Comparison of ENCODE assay signal across 29 cellular contexts in genomic region chr14:95446470-95446869, GRCh38.
DNase-seq lines count a peak whose midpoint lies in the region; ATAC-seq lines count a peak whose summit lies in the region.
"Had no signal": no experiment of that assay in that cellular context is flagged by ENCODE, and none has a peak within 500 bp of the region (broad histone marks: within the 10 kb centered on the region; RNA-seq: fewer than 3 reads in every experiment).

No MANE protein-coding gene starts in this region.

- peaks cover 7% of the 10 kb centered on the region for H3K4me1 ChIP-seq in CD4-positive, alpha-beta memory T cell (ENCODE audit: insufficient read depth, low read length)
- no peaks in the 10 kb centered on the region for H3K4me1 ChIP-seq in naive thymus-derived CD4-positive, alpha-beta T cell (ENCODE audit: control insufficient read depth in 2 of 2, insufficient read depth in 2 of 2, low read length in 2 of 2)
- H3K4me1 ChIP-seq: gastrocnemius medialis, upper lobe of left lung had no signal

- CTCF ChIA-PET in CD4-positive, alpha-beta memory T cell (lab: Charles Lee; ENCODE audit: partially characterized antibody) = interaction anchor here (1.8 to 28.9 kb wide), 5 partner anchors 15 to 83 kb away, joined by 6 to 845 read pairs (median 64); partner anchors contain the start of genes GLRX5 and SYNE3
- CTCF ChIA-PET in naive thymus-derived CD4-positive, alpha-beta T cell (lab: Charles Lee) = interaction anchor here (1.6 to 11.2 kb wide), 3 partner anchors 15 to 80 kb away, joined by 5 to 209 read pairs (median 80); no protein-coding TSS in a partner anchor

- H3K9me3 Mint-ChIP-seq in activated T-cell treated with anti-CD3 and anti-CD28 coated beads, Interleukin-2, amount 50 U/mL, for 72 hours = no peaks in the 10 kb centered on the region
- no peaks in the 10 kb centered on the region for H3K9me3 Mint-ChIP-seq in activated T-cell treated with anti-CD3 and anti-CD28 coated beads, Interleukin-2, amount 50 U/mL, for 4 hours
- H3K9me3 Mint-ChIP-seq in CD4-positive, alpha-beta memory T cell = no peaks in the 10 kb centered on the region
- H3K9me3 Mint-ChIP-seq in activated T-helper 1 cell treated with anti-CD3 and anti-CD28 coated beads, Interleukin-12 subunit alpha, Interleukin-12 subunit beta, Interleukin-2, Interleukin-4 antibody, amounts not matched to agents 30 ng/mL and 10 ng/mL and 1 ng/mL, durations not matched to agents 14 hours and 24 hours and 36 hours = no peaks in the 10 kb centered on the region
- no peaks in the 10 kb centered on the region for H3K9me3 Mint-ChIP-seq in naive thymus-derived CD4-positive, alpha-beta T cell
- H3K9me3 Mint-ChIP-seq: brain; nephron; T-helper 2 cell treated with Interferon-gamma antibody and Interleukin-4, amounts not matched to agents 5 μg/mL and 100 μg/mL, for 36 hours had no signal

- peaks cover 7 to 23% of the 10 kb centered on the region in 2 donors for H3K36me3 Mint-ChIP-seq in activated T-cell treated with anti-CD3 and anti-CD28 coated beads, Interleukin-2, amount 50 U/mL, for 72 hours (ENCODE audit: insufficient read depth in 2 of 2)
- H3K36me3 Mint-ChIP-seq in activated T-cell treated with anti-CD3 and anti-CD28 coated beads, Interleukin-2, amount 50 U/mL, for 4 hours (ENCODE audit: insufficient read depth) = peaks cover 29% of the 10 kb centered on the region
- H3K36me3 Mint-ChIP-seq in CD4-positive, alpha-beta memory T cell = peaks cover 37 to 72% of the 10 kb centered on the region in 2 donors
- peaks cover 25% of the 10 kb centered on the region for H3K36me3 Mint-ChIP-seq in activated T-helper 1 cell treated with anti-CD3 and anti-CD28 coated beads, Interleukin-12 subunit alpha, Interleukin-12 subunit beta, Interleukin-2, Interleukin-4 antibody, amounts not matched to agents 30 ng/mL and 10 ng/mL and 1 ng/mL, durations not matched to agents 14 hours and 24 hours and 36 hours (ENCODE audit: low read depth)
- H3K36me3 Mint-ChIP-seq in naive thymus-derived CD4-positive, alpha-beta T cell = peaks cover 6 to 51% (median 11%) of the 10 kb centered on the region in 5 donors
- H3K36me3 Mint-ChIP-seq: brain had no signal

- peaks cover 14% of the 10 kb centered on the region for H3K4me1 Mint-ChIP-seq in activated T-cell treated with anti-CD3 and anti-CD28 coated beads, Interleukin-2, amount 50 U/mL, for 72 hours (ENCODE audit: low read depth)
- peaks cover 7% of the 10 kb centered on the region for H3K4me1 Mint-ChIP-seq in activated T-cell treated with anti-CD3 and anti-CD28 coated beads, Interleukin-2, amount 50 U/mL, for 4 hours (ENCODE audit: low read depth)
- H3K4me1 Mint-ChIP-seq in CD4-positive, alpha-beta memory T cell = peaks cover 3 to 7% (median 5%) of the 10 kb centered on the region in 4 donors
- H3K4me1 Mint-ChIP-seq in activated T-helper 1 cell treated with anti-CD3 and anti-CD28 coated beads, Interleukin-12 subunit alpha, Interleukin-12 subunit beta, Interleukin-2, Interleukin-4 antibody, amounts not matched to agents 30 ng/mL and 10 ng/mL and 1 ng/mL, durations not matched to agents 14 hours and 24 hours and 36 hours (ENCODE audit: low read depth) = peaks cover 5% of the 10 kb centered on the region
- H3K4me1 Mint-ChIP-seq in naive thymus-derived CD4-positive, alpha-beta T cell = peaks cover 4 to 15% (median 5%) of the 10 kb centered on the region in 7 donors
- H3K4me1 Mint-ChIP-seq: nephron had no signal

- peak overlapping the region; percentile 68 for H3K27ac Mint-ChIP-seq in activated T-cell treated with anti-CD3 and anti-CD28 coated beads, Interleukin-2, amount 50 U/mL, for 72 hours
- peak overlapping the region in 4 of 7 donors; percentile 5 to 83 (median 70) for H3K27ac Mint-ChIP-seq in CD4-positive, alpha-beta memory T cell
- peak overlapping the region; percentile 31 for H3K27ac Mint-ChIP-seq in activated T-helper 1 cell treated with anti-CD3 and anti-CD28 coated beads, Interleukin-12 subunit alpha, Interleukin-12 subunit beta, Interleukin-2, Interleukin-4 antibody, amounts not matched to agents 30 ng/mL and 10 ng/mL and 1 ng/mL, durations not matched to agents 14 hours and 24 hours and 36 hours
- peak overlapping the region in 7 of 9 donors; percentile 43 to 80 (median 66) for H3K27ac Mint-ChIP-seq in naive thymus-derived CD4-positive, alpha-beta T cell
- H3K27ac Mint-ChIP-seq: brain; nephron; T-helper 2 cell treated with Interferon-gamma antibody and Interleukin-4, amounts not matched to agents 5 μg/mL and 100 μg/mL, for 36 hours had no signal

- H3K27me3 ChIP-seq in CD4-positive, alpha-beta memory T cell (ENCODE audit: insufficient read depth, low read length) = no peaks in the 10 kb centered on the region
- H3K27me3 ChIP-seq in naive thymus-derived CD4-positive, alpha-beta T cell (ENCODE audit: control insufficient read depth in 2 of 2, insufficient read depth in 2 of 2, low read length in 2 of 2) = no peaks in the 10 kb centered on the region
- H3K27me3 ChIP-seq: BE2C, dorsolateral prefrontal cortex, gastrocnemius medialis, suprapubic skin, upper lobe of left lung had no signal

- intact Hi-C loops in CD4-positive, alpha-beta memory T cell (cut with micrococcal nuclease) = no loop called here
- intact Hi-C loops in activated T-helper 1 cell treated with anti-CD3 and anti-CD28 coated beads, Interleukin-12 subunit alpha, Interleukin-12 subunit beta, Interleukin-2, Interleukin-4 antibody, amounts not matched to agents 30 ng/mL and 10 ng/mL and 1 ng/mL, durations not matched to agents 14 hours and 24 hours and 36 hours (cut with micrococcal nuclease) = no loop called here
- intact Hi-C loops in naive thymus-derived CD4-positive, alpha-beta T cell (cut with micrococcal nuclease) = no loop called here

- no peak for DNase-seq in activated T-cell treated with anti-CD3 and anti-CD28 coated beads, Interleukin-2, amount 50 U/mL, for 72 hours
- DNase-seq in activated T-cell treated with anti-CD3 and anti-CD28 coated beads, Interleukin-2, amount 50 U/mL, for 4 hours = no peak
- DNase-seq in CD4-positive, alpha-beta memory T cell = no peak
- DNase-seq in activated T-helper 1 cell treated with anti-CD3 and anti-CD28 coated beads, Interleukin-12 subunit alpha, Interleukin-12 subunit beta, Interleukin-2, Interleukin-4 antibody, amounts not matched to agents 30 ng/mL and 10 ng/mL and 1 ng/mL, durations not matched to agents 14 hours and 24 hours and 36 hours (ENCODE audit: low spot score) = no peak
- no peak for DNase-seq in naive thymus-derived CD4-positive, alpha-beta T cell
- DNase-seq in NCI-H748 treated with DMSO at 0.1 percent for 48 hours (lab: John Stamatoyannopoulos, UW) = no peak
- DNase-seq in NCI-H1417 (lab: John Stamatoyannopoulos, UW) = no peak
- no peak for DNase-seq in COR-L47 (lab: John Stamatoyannopoulos, UW)
- DNase-seq: ACHN; activated effector memory CD4-positive, alpha-beta T cell treated with anti-CD3 and anti-CD28 coated beads, Interleukin-2, amount 50 U/mL, for 16 hours; amniotic stem cell; BE2C; Calu3; dorsolateral prefrontal cortex; gastrocnemius medialis; GDM1; Karpas-422; kidney glomerular epithelial cell; lower lobe of right lung; NCI-H1417 treated with DMSO at 0.1 percent for 48 hours; NCI-H226; stimulated activated CD4-positive, alpha-beta T cell treated with anti-CD3 and anti-CD28 coated beads, Interleukin-4, amount 100 ng/mL, for 24 hours; upper lobe of left lung had no signal

- no peak for ATAC-seq in activated T-cell treated with anti-CD3 and anti-CD28 coated beads, Interleukin-2, amount 50 U/mL, for 72 hours (replicated peaks in 1 of 2)
- ATAC-seq in activated T-cell treated with anti-CD3 and anti-CD28 coated beads, Interleukin-2, amount 50 U/mL, for 4 hours = no peak
- no peak for ATAC-seq in naive thymus-derived CD4-positive, alpha-beta T cell
- ATAC-seq: gastrocnemius medialis, HCT116, lower lobe of right lung, Right ventricle myocardium inferior had no signal

- POLR2A ChIA-PET in CD4-positive, alpha-beta memory T cell (lab: Charles Lee; ENCODE audit: partially characterized antibody) = interaction anchor here (1.4 to 5.1 kb wide), 3 partner anchors 17 to 81 kb away, joined by 3 to 37 read pairs (median 4); no protein-coding TSS in a partner anchor
- POLR2A ChIA-PET in naive thymus-derived CD4-positive, alpha-beta T cell (lab: Charles Lee) = interaction anchor here (0.7 to 2.7 kb wide), 4 partner anchors 13 to 77 kb away, joined by 3 to 12 read pairs (median 5); no protein-coding TSS in a partner anchor

- no peaks in the 10 kb centered on the region for H3K9me3 ChIP-seq in CD4-positive, alpha-beta memory T cell (ENCODE audit: control insufficient read depth in 1 of 2, low read length in 2 of 2)
- H3K9me3 ChIP-seq in naive thymus-derived CD4-positive, alpha-beta T cell (ENCODE audit: control insufficient read depth in 2 of 3, low read length in 3 of 3) = no peaks in the 10 kb centered on the region
- H3K9me3 ChIP-seq: BE2C, gastrocnemius medialis, lower lobe of right lung, suprapubic skin, upper lobe of left lung had no signal

- no peak overlapping the region for H3K27ac ChIP-seq in CD4-positive, alpha-beta memory T cell (ENCODE audit: low read depth, low read length)
- H3K27ac ChIP-seq in naive thymus-derived CD4-positive, alpha-beta T cell (ENCODE audit: low read depth, low read length) = no peak overlapping the region
- H3K27ac ChIP-seq: gastrocnemius medialis, lower lobe of right lung, suprapubic skin, upper lobe of left lung had no signal

- H3K4me3 Mint-ChIP-seq in activated T-cell treated with anti-CD3 and anti-CD28 coated beads, Interleukin-2, amount 50 U/mL, for 72 hours = no peak overlapping the region
- H3K4me3 Mint-ChIP-seq in activated T-cell treated with anti-CD3 and anti-CD28 coated beads, Interleukin-2, amount 50 U/mL, for 4 hours = no peak overlapping the region
- no peak overlapping the region for H3K4me3 Mint-ChIP-seq in CD4-positive, alpha-beta memory T cell
- no peak overlapping the region for H3K4me3 Mint-ChIP-seq in activated T-helper 1 cell treated with anti-CD3 and anti-CD28 coated beads, Interleukin-12 subunit alpha, Interleukin-12 subunit beta, Interleukin-2, Interleukin-4 antibody, amounts not matched to agents 30 ng/mL and 10 ng/mL and 1 ng/mL, durations not matched to agents 14 hours and 24 hours and 36 hours
- H3K4me3 Mint-ChIP-seq in naive thymus-derived CD4-positive, alpha-beta T cell = no peak overlapping the region
- H3K4me3 Mint-ChIP-seq: brain; nephron; T-helper 2 cell treated with Interferon-gamma antibody and Interleukin-4, amounts not matched to agents 5 μg/mL and 100 μg/mL, for 36 hours had no signal

- H3K27me3 Mint-ChIP-seq in activated T-cell treated with anti-CD3 and anti-CD28 coated beads, Interleukin-2, amount 50 U/mL, for 72 hours (ENCODE audit: low read depth) = no peaks in the 10 kb centered on the region
- no peaks in the 10 kb centered on the region for H3K27me3 Mint-ChIP-seq in activated T-cell treated with anti-CD3 and anti-CD28 coated beads, Interleukin-2, amount 50 U/mL, for 4 hours (ENCODE audit: low read depth)
- H3K27me3 Mint-ChIP-seq in CD4-positive, alpha-beta memory T cell = no peaks in the 10 kb centered on the region
- H3K27me3 Mint-ChIP-seq in activated T-helper 1 cell treated with anti-CD3 and anti-CD28 coated beads, Interleukin-12 subunit alpha, Interleukin-12 subunit beta, Interleukin-2, Interleukin-4 antibody, amounts not matched to agents 30 ng/mL and 10 ng/mL and 1 ng/mL, durations not matched to agents 14 hours and 24 hours and 36 hours (ENCODE audit: insufficient read depth) = no peaks in the 10 kb centered on the region
- H3K27me3 Mint-ChIP-seq in naive thymus-derived CD4-positive, alpha-beta T cell = no peaks in the 10 kb centered on the region

- no peak overlapping the region for H3K4me3 ChIP-seq in CD4-positive, alpha-beta memory T cell (ENCODE audit: low read length in 2 of 2)
- H3K4me3 ChIP-seq in naive thymus-derived CD4-positive, alpha-beta T cell (ENCODE audit: low read length) = no peak overlapping the region
- H3K4me3 ChIP-seq: dorsolateral prefrontal cortex, gastrocnemius medialis, lower lobe of right lung, suprapubic skin, upper lobe of left lung had no signal

- peaks cover 55% of the 10 kb centered on the region for H3K36me3 ChIP-seq in CD4-positive, alpha-beta memory T cell (ENCODE audit: insufficient read depth, low read length)
- H3K36me3 ChIP-seq in naive thymus-derived CD4-positive, alpha-beta T cell (ENCODE audit: control insufficient read depth in 2 of 3, insufficient read depth in 3 of 3, low read length in 3 of 3) = peaks cover 4 to 69% (median 8%) of the 10 kb centered on the region in 3 experiments
- H3K36me3 ChIP-seq: BE2C, gastrocnemius medialis had no signal
